In genomic region chr14:68766299-68767247, GRCh38 we compare ENCODE assay signal across 1 cellular context.
TF ChIP-seq lines count a peak whose summit lies in the region.

No MANE protein-coding gene starts in this region.

TF ChIP-seq in HepG2, 621 proteins besides CTCF, POLR2A, EP300 and RAD21:
- TF ChIP-seq ZNF263 (CRISPR knock-in tag; IDR thresholded peaks at IDR 0.05) (0 out of 2 replicates have a peak, but pooled peaks have one; percentile 15), CCDC6 (CRISPR knock-in tag; IDR thresholded peaks at IDR 0.05) (no peak), ZNF710 (CRISPR knock-in tag; IDR thresholded peaks at IDR 0.05; ENCODE audit: borderline replicate concordance) (no peak)
- TF ChIP-seq, protein P1, sequence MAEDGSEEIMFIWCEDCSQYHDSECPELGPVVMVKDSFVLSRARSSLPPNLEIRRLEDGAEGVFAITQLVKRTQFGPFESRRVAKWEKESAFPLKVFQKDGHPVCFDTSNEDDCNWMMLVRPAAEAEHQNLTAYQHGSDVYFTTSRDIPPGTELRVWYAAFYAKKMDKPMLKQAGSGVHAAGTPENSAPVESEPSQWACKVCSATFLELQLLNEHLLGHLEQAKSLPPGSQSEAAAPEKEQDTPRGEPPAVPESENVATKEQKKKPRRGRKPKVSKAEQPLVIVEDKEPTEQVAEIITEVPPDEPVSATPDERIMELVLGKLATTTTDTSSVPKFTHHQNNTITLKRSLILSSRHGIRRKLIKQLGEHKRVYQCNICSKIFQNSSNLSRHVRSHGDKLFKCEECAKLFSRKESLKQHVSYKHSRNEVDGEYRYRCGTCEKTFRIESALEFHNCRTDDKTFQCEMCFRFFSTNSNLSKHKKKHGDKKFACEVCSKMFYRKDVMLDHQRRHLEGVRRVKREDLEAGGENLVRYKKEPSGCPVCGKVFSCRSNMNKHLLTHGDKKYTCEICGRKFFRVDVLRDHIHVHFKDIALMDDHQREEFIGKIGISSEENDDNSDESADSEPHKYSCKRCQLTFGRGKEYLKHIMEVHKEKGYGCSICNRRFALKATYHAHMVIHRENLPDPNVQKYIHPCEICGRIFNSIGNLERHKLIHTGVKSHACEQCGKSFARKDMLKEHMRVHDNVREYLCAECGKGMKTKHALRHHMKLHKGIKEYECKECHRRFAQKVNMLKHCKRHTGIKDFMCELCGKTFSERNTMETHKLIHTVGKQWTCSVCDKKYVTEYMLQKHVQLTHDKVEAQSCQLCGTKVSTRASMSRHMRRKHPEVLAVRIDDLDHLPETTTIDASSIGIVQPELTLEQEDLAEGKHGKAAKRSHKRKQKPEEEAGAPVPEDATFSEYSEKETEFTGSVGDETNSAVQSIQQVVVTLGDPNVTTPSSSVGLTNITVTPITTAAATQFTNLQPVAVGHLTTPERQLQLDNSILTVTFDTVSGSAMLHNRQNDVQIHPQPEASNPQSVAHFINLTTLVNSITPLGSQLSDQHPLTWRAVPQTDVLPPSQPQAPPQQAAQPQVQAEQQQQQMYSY (CRISPR knock-in tag; IDR thresholded peaks at IDR 0.05), result peak; percentile 74
